28 cellular contexts compared by ENCODE assay signal in the genomic region with DNA sequence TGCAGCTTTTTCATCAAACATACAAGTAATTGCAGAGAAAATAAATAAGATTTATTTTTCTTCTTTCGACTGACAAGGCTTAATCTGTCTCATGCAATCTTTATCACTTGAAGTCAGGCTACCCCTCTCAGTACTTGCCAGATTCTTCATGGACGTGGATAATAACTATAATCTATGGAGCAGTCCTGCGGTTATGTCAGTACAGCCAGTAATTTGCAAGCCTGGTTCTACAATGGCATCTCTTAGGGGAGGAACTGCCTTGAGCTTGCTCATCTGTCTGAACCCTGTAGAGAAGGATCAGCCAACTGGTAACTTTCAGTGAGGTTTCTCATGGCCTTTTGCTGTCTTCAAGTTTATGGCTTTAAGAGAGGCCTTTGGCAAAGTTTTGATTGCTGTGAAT. TPM values are rescaled to one million over a fixed set of nuclear protein-coding genes. Genes with fewer than 3 reads are reported as not detected.
"Had no signal": no experiment of that assay in that cellular context is flagged by ENCODE, and none has a peak within 500 bp of the region (broad histone marks: within the 10 kb centered on the region; RNA-seq: fewer than 3 reads in every experiment).

No MANE protein-coding gene starts in this region.

- H3K4me1 ChIP-seq: colonic mucosa, esophagus squamous epithelium, gastrocnemius medialis, left lung, lower lobe of right lung had no signal

- H3K4me3 ChIP-seq: colonic mucosa, esophagus squamous epithelium, gastrocnemius medialis, heart right ventricle, left lung, lower lobe of right lung, mucosa of descending colon had no signal

- H3K36me3 ChIP-seq: colonic mucosa, esophagus squamous epithelium, gastrocnemius medialis, heart right ventricle, left lung, lower lobe of right lung had no signal

- H3K9me3 ChIP-seq: colonic mucosa, esophagus squamous epithelium, gastrocnemius medialis, lower lobe of right lung, mucosa of descending colon had no signal

- H3K27ac ChIP-seq: colonic mucosa, epithelial cell of prostate, esophagus squamous epithelium, gastrocnemius medialis, heart right ventricle, left lung, lower lobe of right lung had no signal

- DNase-seq: colonic mucosa; cortex of kidney; effector CD8-positive, alpha-beta T cell; effector memory CD8-positive, alpha-beta T cell; endodermal cell; erythroblast; esophagus squamous epithelium; foreskin fibroblast; foreskin melanocyte; gastrocnemius medialis; glutamatergic neuron; head of caudate nucleus; heart right ventricle; hippocampal formation; left cardiac atrium; left lung; left ventricle myocardium superior; lower lobe of right lung; mesenchymal stem cell; mucosa of descending colon had no signal

- H3K27me3 ChIP-seq: colonic mucosa, esophagus squamous epithelium, gastrocnemius medialis, heart right ventricle, left lung had no signal

RNA-seq across cellular contexts. Expression of a gene that starts 35.5 kb away (rescaled TPM):
- total RNA-seq: dermis microvascular lymphatic vessel endothelial cell, esophagus mucosa, gastrocnemius medialis, glomerular endothelial cell, left lung, lower lobe of right lung, lung microvascular endothelial cell, mesenteric fat pad, myocyte had no signal
- polyA plus RNA-seq: keratinocyte had no signal
